Comparison of ENCODE assay signal across 1 cellular context in genomic region chr11:74365805-74366204, GRCh38. TPM values are rescaled to one million over a fixed set of nuclear protein-coding genes. Genes with fewer than 3 reads are reported as not detected.
"Had no signal": no experiment of that assay in that cellular context is flagged by ENCODE, and none has a peak within 500 bp of the region (broad histone marks: within the 10 kb centered on the region; RNA-seq: fewer than 3 reads in every experiment).

No MANE protein-coding gene starts in this region.

RNA-seq across cellular contexts. Expression of gene P4HA3, which starts 54.4 kb away (rescaled TPM):
- total RNA-seq: GM12878 had no signal
